8 cellular contexts compared by ENCODE assay signal in the genomic region with DNA sequence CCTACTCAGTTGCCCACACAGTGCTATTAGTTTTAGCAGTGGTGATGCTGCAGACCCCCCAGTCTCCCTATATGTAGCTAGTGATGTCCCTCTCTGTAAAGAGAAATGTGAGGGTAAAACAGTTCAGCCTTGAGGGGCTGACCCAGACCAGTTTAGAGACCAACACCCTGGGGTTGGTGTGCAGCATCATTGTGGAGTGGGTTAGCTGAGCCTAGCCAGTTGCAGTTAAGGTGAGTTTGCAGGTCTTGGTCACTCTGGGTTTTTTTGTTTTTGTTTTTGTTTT. TPM values are rescaled to one million over a fixed set of nuclear protein-coding genes. Genes with fewer than 3 reads are reported as not detected.
DNase-seq lines count a peak whose midpoint lies in the region; ATAC-seq and TF ChIP-seq lines count a peak whose summit lies in the region.

No MANE protein-coding gene starts in this region.

- TF ChIP-seq CTCF in brain (conservative IDR thresholded peaks at IDR 0.05): no peak
- no peak for TF ChIP-seq CTCF in upper lobe of left lung (IDR thresholded peaks at IDR 0.05)

- no peaks in the 10 kb centered on the region for H3K9me3 ChIP-seq in upper lobe of left lung

- peaks cover 67% of the 10 kb centered on the region for H3K4me1 Mint-ChIP-seq in activated T-cell treated with anti-CD3 and anti-CD28 coated beads, Interleukin-2, amount 50 U/mL, for 72 hours (ENCODE audit: low read depth)
- peaks cover 59% of the 10 kb centered on the region for H3K4me1 Mint-ChIP-seq in brain
- peaks cover 46% of the 10 kb centered on the region for H3K4me1 Mint-ChIP-seq in memory B cell

- no peak for ATAC-seq in activated T-cell treated with anti-CD3 and anti-CD28 coated beads, Interleukin-2, amount 50 U/mL, for 72 hours (replicated peaks in 1 of 2)
- ATAC-seq in memory B cell (ENCODE audit: low read depth): no peak
- ATAC-seq in upper lobe of left lung (ENCODE audit: low FRiP score in 2 of 2): no peak
- ATAC-seq in GM18519 (IDR thresholded peaks at IDR 0.05; ENCODE audit: low FRiP score, unreplicated experiment): no peak

- no peaks in the 10 kb centered on the region for H3K27me3 Mint-ChIP-seq in activated T-cell treated with anti-CD3 and anti-CD28 coated beads, Interleukin-2, amount 50 U/mL, for 72 hours (ENCODE audit: low read depth)
- peaks cover 8% of the 10 kb centered on the region for H3K27me3 Mint-ChIP-seq in brain
- no peaks in the 10 kb centered on the region for H3K27me3 Mint-ChIP-seq in memory B cell

- peaks cover 26 to 46% of the 10 kb centered on the region in 2 donors for H3K36me3 Mint-ChIP-seq in activated T-cell treated with anti-CD3 and anti-CD28 coated beads, Interleukin-2, amount 50 U/mL, for 72 hours (ENCODE audit: insufficient read depth in 2 of 2)
- H3K36me3 Mint-ChIP-seq in brain (peaks cover 48% of the 10 kb centered on the region), memory B cell (peaks cover 13% of the 10 kb centered on the region)

- DNase-seq in activated T-cell treated with anti-CD3 and anti-CD28 coated beads, Interleukin-2, amount 50 U/mL, for 72 hours: no peak
- DNase-seq in activated T-cell treated with anti-CD3 and anti-CD28 coated beads for 4 hours (no peak), memory B cell (ENCODE audit: low spot score in 2 of 2) (no peak), upper lobe of left lung (no peak), SK-N-DZ (ENCODE audit: low spot score) (no peak), NCI-H1436 treated with DMSO at 0.1 percent for 48 hours (lab: John Stamatoyannopoulos, UW) (no peak)

- peak overlapping the region; percentile 79 for H3K27ac Mint-ChIP-seq in activated T-cell treated with anti-CD3 and anti-CD28 coated beads, Interleukin-2, amount 50 U/mL, for 72 hours
- peak overlapping the region; percentile 76 to 95 (median 89) for H3K27ac Mint-ChIP-seq in brain
- peak overlapping the region; percentile 90 for H3K27ac Mint-ChIP-seq in memory B cell

- peak overlapping the region; percentile 94 to 98 for H3K4me3 Mint-ChIP-seq in activated T-cell treated with anti-CD3 and anti-CD28 coated beads, Interleukin-2, amount 50 U/mL, for 72 hours
- peak overlapping the region; percentile 85 to 98 (median 87) for H3K4me3 Mint-ChIP-seq in brain
- peak overlapping the region; percentile 88 for H3K4me3 Mint-ChIP-seq in memory B cell

- peaks cover 0 to 70% (median 39%) of the 10 kb centered on the region in 4 donors for H3K36me3 ChIP-seq in upper lobe of left lung

- TF ChIP-seq EP300 in upper lobe of left lung (IDR thresholded peaks at IDR 0.05): no peak

- H3K4me1 ChIP-seq in upper lobe of left lung: peaks cover 51 to 72% (median 58%) of the 10 kb centered on the region in 4 donors

- no peaks in the 10 kb centered on the region for H3K9me3 Mint-ChIP-seq in activated T-cell treated with anti-CD3 and anti-CD28 coated beads, Interleukin-2, amount 50 U/mL, for 72 hours
- H3K9me3 Mint-ChIP-seq in brain: no peaks in the 10 kb centered on the region
- H3K9me3 Mint-ChIP-seq in memory B cell: no peaks in the 10 kb centered on the region

- H3K27ac ChIP-seq in upper lobe of left lung: peak overlapping the region; percentile 89 to 97 (median 92)

- H3K27me3 ChIP-seq in upper lobe of left lung: no peaks in the 10 kb centered on the region

- TF ChIP-seq POLR2A in upper lobe of left lung (IDR thresholded peaks at IDR 0.05): no peak

- peak overlapping the region; percentile 63 to 91 (median 73) for H3K4me3 ChIP-seq in upper lobe of left lung

RNA-seq across cellular contexts. Expression of gene B3GALT4, which starts 0.4 kb away (rescaled TPM):
- total RNA-seq in activated T-cell treated with anti-CD3 and anti-CD28 coated beads, Interleukin-2, amount 50 U/mL, for 72 hours: 10 to 100 TPM; 10.1 to 14.2 TPM
- polyA plus RNA-seq in brain (ENCODE audit: insufficient read depth, low read depth, low replicate concordance): 13.7 TPM
- total RNA-seq in upper lobe of left lung: 10 to 100 TPM; 20.1 to 29.7 (median 23.2) TPM
- polyA plus RNA-seq in SK-N-DZ (2014; cell fraction: cytosol; rRNA removed): 0.12 and 0.42 TPM in 2 replicates
- polyA plus RNA-seq in SK-N-DZ (2014; cell fraction: nucleus; rRNA removed): 0.19 and 0.38 TPM in 2 replicates

RNA-seq across cellular contexts. Expression of gene RPS18, which starts 4.6 kb away (rescaled TPM):
- total RNA-seq in activated T-cell treated with anti-CD3 and anti-CD28 coated beads, Interleukin-2, amount 50 U/mL, for 72 hours: 1,000 to 10,000 TPM; 4,335 to 4,825 TPM
- polyA plus RNA-seq in brain (ENCODE audit: insufficient read depth, low read depth, low replicate concordance): 5,109 TPM
- 1,000 to 10,000 TPM in 4 of 6 donors, 100 to 1,000 TPM in 2; 535 to 2,038 (median 1,627) TPM for total RNA-seq in upper lobe of left lung
- polyA plus RNA-seq in SK-N-DZ (2014; cell fraction: cytosol; rRNA removed): 7,428 and 7,555 TPM in 2 replicates
- polyA plus RNA-seq in SK-N-DZ (2014; cell fraction: nucleus; rRNA removed): 3,035 and 5,193 TPM in 2 replicates

RNA-seq across cellular contexts. Expression of gene VPS52, which starts 4.8 kb away (rescaled TPM):
- total RNA-seq in activated T-cell treated with anti-CD3 and anti-CD28 coated beads, Interleukin-2, amount 50 U/mL, for 72 hours: 10 to 100 TPM; 50.7 to 54.9 TPM
- polyA plus RNA-seq in brain (ENCODE audit: insufficient read depth, low read depth, low replicate concordance): 87.1 TPM
- total RNA-seq in upper lobe of left lung: 100 to 1,000 TPM in 1 of 6 donors, 10 to 100 TPM in 5; 30.1 to 170 (median 45.8) TPM
- polyA plus RNA-seq in SK-N-DZ (2014; cell fraction: cytosol; rRNA removed): 36.0 and 38.6 TPM in 2 replicates
- 104 and 130 TPM in 2 replicates for polyA plus RNA-seq in SK-N-DZ (2014; cell fraction: nucleus; rRNA removed)

RNA-seq across cellular contexts. Expression of gene WDR46, which starts 12.5 kb away (rescaled TPM):
- 10 to 100 TPM; 46.6 to 54.0 TPM for total RNA-seq in activated T-cell treated with anti-CD3 and anti-CD28 coated beads, Interleukin-2, amount 50 U/mL, for 72 hours
- polyA plus RNA-seq in brain (ENCODE audit: insufficient read depth, low read depth, low replicate concordance): 38.0 TPM
- 10 to 100 TPM; 21.1 to 50.3 (median 41.7) TPM for total RNA-seq in upper lobe of left lung
- 105 and 106 TPM in 2 replicates for polyA plus RNA-seq in SK-N-DZ (2014; cell fraction: cytosol; rRNA removed)
- polyA plus RNA-seq in SK-N-DZ (2014; cell fraction: nucleus; rRNA removed): 200 and 246 TPM in 2 replicates

RNA-seq across cellular contexts. Expression of gene PFDN6, which starts 12.9 kb away (rescaled TPM):
- total RNA-seq in activated T-cell treated with anti-CD3 and anti-CD28 coated beads, Interleukin-2, amount 50 U/mL, for 72 hours: 10 to 100 TPM; 41.9 to 54.6 TPM
- polyA plus RNA-seq in brain (ENCODE audit: insufficient read depth, low read depth, low replicate concordance): 155 TPM
- total RNA-seq in upper lobe of left lung: 10 to 100 TPM; 13.8 to 42.9 (median 30.7) TPM
- polyA plus RNA-seq in SK-N-DZ (2014; cell fraction: cytosol; rRNA removed): 107 and 170 TPM in 2 replicates
- polyA plus RNA-seq in SK-N-DZ (2014; cell fraction: nucleus; rRNA removed): 81.3 and 118 TPM in 2 replicates
